Comparison of ENCODE assay signal across 12 cellular contexts in genomic region chr17:3885970-3886369, GRCh38. TPM values are rescaled to one million over a fixed set of nuclear protein-coding genes. Genes with fewer than 3 reads are reported as not detected.
A peak's percentile ranks its signal among the peaks of the same experiment; 100 is the strongest.
DNase-seq lines count a peak whose midpoint lies in the region; ATAC-seq and TF ChIP-seq lines count a peak whose summit lies in the region.
"Had no signal": no experiment of that assay in that cellular context is flagged by ENCODE, and none has a peak within 500 bp of the region (broad histone marks: within the 10 kb centered on the region; RNA-seq: fewer than 3 reads in every experiment).

No MANE protein-coding gene starts in this region.

- no peaks in the 10 kb centered on the region for H3K36me3 Mint-ChIP-seq in activated CD4-positive, alpha-beta T cell treated with anti-CD3 and anti-CD28 coated beads, Interleukin-2, amount 10 ng/mL, durations not matched to agents 7 days and 5 days (ENCODE audit: low read depth)
- H3K36me3 Mint-ChIP-seq in T-helper 17 cell (ENCODE audit: low read depth) (no peaks in the 10 kb centered on the region), progenitor cell of endocrine pancreas (ENCODE audit: insufficient read depth) (no peaks in the 10 kb centered on the region)
- H3K36me3 Mint-ChIP-seq in stimulated activated memory B cell treated with anti-CD40 and anti-IgM and Interleukin-4, amounts not matched to agents 10 μg/mL and 1 μg/mL and 100 μg/mL, for 72 hours = peaks cover 15% of the 10 kb centered on the region

- POLR2A ChIA-PET in activated CD4-positive, alpha-beta T cell treated with anti-CD3 and anti-CD28 coated beads, Interleukin-2, amount 10 ng/mL, durations not matched to agents 7 days and 5 days (lab: Charles Lee) = no interaction called here

- peaks cover 36% of the 10 kb centered on the region for H3K4me1 Mint-ChIP-seq in activated CD4-positive, alpha-beta T cell treated with anti-CD3 and anti-CD28 coated beads, Interleukin-2, amount 10 ng/mL, durations not matched to agents 7 days and 5 days
- H3K4me1 Mint-ChIP-seq in T-helper 17 cell (peaks cover 40% of the 10 kb centered on the region), progenitor cell of endocrine pancreas (ENCODE audit: low read depth) (peaks cover 2% of the 10 kb centered on the region)
- H3K4me1 Mint-ChIP-seq in stimulated activated memory B cell treated with anti-CD40 and anti-IgM and Interleukin-4, amounts not matched to agents 10 μg/mL and 1 μg/mL and 100 μg/mL, for 72 hours = peaks cover 46% of the 10 kb centered on the region

- no peaks in the 10 kb centered on the region for H3K27me3 ChIP-seq in upper lobe of left lung

- no peak for TF ChIP-seq POLR2A in upper lobe of left lung (IDR thresholded peaks at IDR 0.05)

- CTCF ChIA-PET in activated CD4-positive, alpha-beta T cell treated with anti-CD3 and anti-CD28 coated beads, Interleukin-2, amount 10 ng/mL, durations not matched to agents 7 days and 5 days (lab: Charles Lee) = interaction anchor here (2.5 kb wide), 1 partner anchor 25 kb away, joined by 5 read pairs; no protein-coding TSS in a partner anchor

- H3K27me3 Mint-ChIP-seq in activated CD4-positive, alpha-beta T cell treated with anti-CD3 and anti-CD28 coated beads, Interleukin-2, amount 10 ng/mL, durations not matched to agents 7 days and 5 days = no peaks in the 10 kb centered on the region
- H3K27me3 Mint-ChIP-seq in T-helper 17 cell = no peaks in the 10 kb centered on the region
- no peaks in the 10 kb centered on the region for H3K27me3 Mint-ChIP-seq in stimulated activated memory B cell treated with anti-CD40 and anti-IgM and Interleukin-4, amounts not matched to agents 10 μg/mL and 1 μg/mL and 100 μg/mL, for 72 hours
- peaks cover 20% of the 10 kb centered on the region for H3K27me3 Mint-ChIP-seq in progenitor cell of endocrine pancreas

- no peak for DNase-seq in activated CD4-positive, alpha-beta T cell treated with anti-CD3 and anti-CD28 coated beads, Interleukin-2, amount 10 ng/mL, durations not matched to agents 7 days and 5 days
- no peak for DNase-seq in activated CD4-positive, alpha-beta T cell treated with anti-CD3 and anti-CD28 coated beads, Interleukin-2, amount 50 U/mL, for 1 hour
- DNase-seq in T-helper 17 cell (no peak), fibroblast of the aortic adventitia (ENCODE audit: low read depth) (peak; percentile 44), upper lobe of left lung (no peak), progenitor cell of endocrine pancreas (ENCODE audit: low spot score, unreplicated experiment) (no peak)
- DNase-seq: activated T-cell treated with anti-CD3 and anti-CD28 coated beads, Interleukin-2, amount 50 U/mL, for 4 hours; NCI-H1694; stimulated activated CD4-positive, alpha-beta T cell treated with anti-CD3 and anti-CD28 coated beads, Interleukin-2, amount 100 ng/mL, for 48 hours had no signal

- H3K27ac ChIP-seq in upper lobe of left lung = peak overlapping the region in 2 of 4 donors; percentile 84 to 88

- H3K4me3 ChIP-seq in fibroblast of the aortic adventitia (ENCODE audit: low read depth, low read length) (no peak overlapping the region), upper lobe of left lung (no peak overlapping the region)
- H3K4me3 ChIP-seq: coronary artery had no signal

- peaks cover 0 to 21% (median 3%) of the 10 kb centered on the region in 4 donors for H3K36me3 ChIP-seq in upper lobe of left lung

- no peak for TF ChIP-seq EP300 in upper lobe of left lung (IDR thresholded peaks at IDR 0.05)

- no peak overlapping the region for H3K4me3 Mint-ChIP-seq in activated CD4-positive, alpha-beta T cell treated with anti-CD3 and anti-CD28 coated beads, Interleukin-2, amount 10 ng/mL, durations not matched to agents 7 days and 5 days
- H3K4me3 Mint-ChIP-seq in T-helper 17 cell = peak overlapping the region; percentile 81
- H3K4me3 Mint-ChIP-seq in stimulated activated memory B cell treated with anti-CD40 and anti-IgM and Interleukin-4, amounts not matched to agents 10 μg/mL and 1 μg/mL and 100 μg/mL, for 72 hours = no peak overlapping the region
- H3K4me3 Mint-ChIP-seq in progenitor cell of endocrine pancreas (ENCODE audit: low read depth) = no peak overlapping the region

- H3K27ac Mint-ChIP-seq in activated CD4-positive, alpha-beta T cell treated with anti-CD3 and anti-CD28 coated beads, Interleukin-2, amount 10 ng/mL, durations not matched to agents 7 days and 5 days = peak overlapping the region; percentile 55
- H3K27ac Mint-ChIP-seq in T-helper 17 cell = peak overlapping the region; percentile 92
- H3K27ac Mint-ChIP-seq in stimulated activated memory B cell treated with anti-CD40 and anti-IgM and Interleukin-4, amounts not matched to agents 10 μg/mL and 1 μg/mL and 100 μg/mL, for 72 hours = peak overlapping the region; percentile 79
- no peak overlapping the region for H3K27ac Mint-ChIP-seq in progenitor cell of endocrine pancreas

- no peaks in the 10 kb centered on the region for H3K9me3 ChIP-seq in T-helper 17 cell (ENCODE audit: control insufficient read depth, low read length, poor library complexity, severe bottlenecking)
- H3K9me3 ChIP-seq in upper lobe of left lung = no peaks in the 10 kb centered on the region

- WGBS in upper lobe of left lung, 2 donors = 79 to 83% methylated on average over 4 of the region's 4 CpGs

- no peaks in the 10 kb centered on the region for H3K9me3 Mint-ChIP-seq in activated CD4-positive, alpha-beta T cell treated with anti-CD3 and anti-CD28 coated beads, Interleukin-2, amount 10 ng/mL, durations not matched to agents 7 days and 5 days
- no peaks in the 10 kb centered on the region for H3K9me3 Mint-ChIP-seq in stimulated activated memory B cell treated with anti-CD40 and anti-IgM and Interleukin-4, amounts not matched to agents 10 μg/mL and 1 μg/mL and 100 μg/mL, for 72 hours
- H3K9me3 Mint-ChIP-seq in progenitor cell of endocrine pancreas (ENCODE audit: low read depth) = no peaks in the 10 kb centered on the region
- H3K9me3 Mint-ChIP-seq: activated T-cell treated with anti-CD3 and anti-CD28 coated beads, Interleukin-2, amount 50 U/mL, for 4 hours had no signal

- ATAC-seq in T-helper 17 cell = no peak
- ATAC-seq in stimulated activated memory B cell treated with anti-CD40 and anti-IgM and Interleukin-4, amounts not matched to agents 10 μg/mL and 1 μg/mL and 100 μg/mL, for 72 hours = no peak
- no peak for ATAC-seq in upper lobe of left lung (ENCODE audit: low FRiP score in 2 of 2)
- no peak for ATAC-seq in HG02798 (IDR thresholded peaks at IDR 0.05; ENCODE audit: poor library complexity, unreplicated experiment)

- no peak for TF ChIP-seq CTCF in fibroblast of the aortic adventitia (IDR thresholded peaks at IDR 0.05; ENCODE audit: insufficient read depth, low read length)
- TF ChIP-seq CTCF in upper lobe of left lung (IDR thresholded peaks at IDR 0.05) = no peak
- no peak for TF ChIP-seq CTCF in progenitor cell of endocrine pancreas (IDR thresholded peaks at IDR 0.05; ENCODE audit: unreplicated experiment)

- peaks cover 37 to 46% (median 40%) of the 10 kb centered on the region in 4 donors for H3K4me1 ChIP-seq in upper lobe of left lung

RNA-seq across cellular contexts. Expression of gene CAMKK1, which starts 6.9 kb away (rescaled TPM):
- 1 to 10 TPM; 3.4 to 4.0 TPM for total RNA-seq in activated CD4-positive, alpha-beta T cell treated with anti-CD3 and anti-CD28 coated beads, Interleukin-2, amount 10 ng/mL, durations not matched to agents 7 days and 5 days
- total RNA-seq in T-helper 17 cell (1 to 10 TPM; 5.8 to 5.9 TPM), fibroblast of the aortic adventitia (ENCODE audit: low replicate concordance) (8.3 and 17.7 TPM in 2 replicates), upper lobe of left lung (10 to 100 TPM in 4 of 6 donors, 1 to 10 TPM in 2; 4.9 to 23.0 (median 11.0) TPM), progenitor cell of endocrine pancreas (3.3 and 3.6 TPM in 2 replicates)

RNA-seq across cellular contexts. Expression of gene P2RX1, which starts 30.3 kb away (rescaled TPM):
- under 1 TPM in 1 of 2 experiments, not detected in 1; 0.12 TPM for total RNA-seq in activated CD4-positive, alpha-beta T cell treated with anti-CD3 and anti-CD28 coated beads, Interleukin-2, amount 10 ng/mL, durations not matched to agents 7 days and 5 days
- total RNA-seq in T-helper 17 cell (10 to 100 TPM in 1 of 2 donors, 1 to 10 TPM in 1; 4.2 to 15.0 TPM), fibroblast of the aortic adventitia (ENCODE audit: low replicate concordance) (not detected in 2 replicates), upper lobe of left lung (10 to 100 TPM in 2 of 6 donors, 1 to 10 TPM in 4; 3.7 to 29.9 (median 9.4) TPM), progenitor cell of endocrine pancreas (0.19 and 0.60 TPM in 2 replicates)

RNA-seq across cellular contexts. Expression of gene NCBP3, which starts 39.9 kb away (rescaled TPM):
- 10 to 100 TPM; 43.6 to 43.7 TPM for total RNA-seq in activated CD4-positive, alpha-beta T cell treated with anti-CD3 and anti-CD28 coated beads, Interleukin-2, amount 10 ng/mL, durations not matched to agents 7 days and 5 days
- total RNA-seq in T-helper 17 cell = 10 to 100 TPM; 37.0 to 42.9 TPM
- 17.1 and 22.9 TPM in 2 replicates for total RNA-seq in fibroblast of the aortic adventitia (ENCODE audit: low replicate concordance)
- 10 to 100 TPM; 17.3 to 43.0 (median 32.5) TPM for total RNA-seq in upper lobe of left lung
- total RNA-seq in progenitor cell of endocrine pancreas = 90.4 and 90.9 TPM in 2 replicates
